ENCODE assay signal across 8 cellular contexts in the genomic region with DNA sequence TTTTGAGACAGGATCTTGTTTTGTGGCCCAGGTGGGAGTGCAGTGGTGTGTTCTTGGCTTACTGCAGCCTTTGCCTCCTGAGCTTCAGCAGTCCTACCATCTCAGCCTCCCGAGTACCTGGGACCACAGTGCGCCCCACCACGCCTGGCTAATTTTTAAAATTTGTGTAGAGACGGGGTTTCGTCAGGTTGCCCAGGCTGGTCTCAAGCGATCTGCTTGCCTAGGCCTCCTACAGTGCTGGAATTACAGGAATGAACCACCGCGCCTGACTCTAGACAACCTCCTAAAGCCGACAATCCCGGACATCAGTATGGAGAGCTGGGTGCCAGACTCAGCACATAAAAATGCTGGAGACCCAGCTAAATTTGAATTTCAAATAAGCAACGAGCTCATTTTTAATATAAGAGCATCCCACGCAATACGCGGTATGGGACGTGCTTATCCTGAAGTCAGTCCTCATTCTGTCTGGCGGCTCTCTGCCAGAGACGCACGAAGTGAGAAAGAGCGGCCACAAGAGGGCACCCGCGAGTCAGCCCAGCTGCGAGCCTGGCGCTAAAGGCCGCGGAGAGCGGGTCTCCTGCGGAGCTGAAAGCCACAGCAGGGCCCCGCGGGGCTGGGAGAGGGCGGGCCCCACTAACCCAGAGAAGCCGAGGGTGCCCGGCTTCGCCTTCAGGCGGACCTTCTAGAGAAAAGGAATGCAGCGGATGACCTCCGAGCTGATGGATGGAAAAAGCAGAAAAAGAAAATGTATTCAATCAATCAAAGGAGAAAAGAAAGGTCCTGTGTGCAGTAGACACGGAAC. TPM values are rescaled to one million over a fixed set of nuclear protein-coding genes. Genes with fewer than 3 reads are reported as not detected.
DNase-seq lines count a peak whose midpoint lies in the region; ATAC-seq lines count a peak whose summit lies in the region.

No MANE protein-coding gene starts in this region.

- ATAC-seq in GM19025 (IDR thresholded peaks at IDR 0.05; ENCODE audit: low read depth, unreplicated experiment) (peak; percentile 70), HG03354 (IDR thresholded peaks at IDR 0.05; ENCODE audit: poor library complexity, severe bottlenecking, unreplicated experiment) (peak; percentile 85)

- H3K4me2 ChIP-seq in BLaER1, result peak overlapping the region; percentile 83

- no peaks in the 10 kb centered on the region for H3K36me3 ChIP-seq in BLaER1

- H3K27ac ChIP-seq in BLaER1, result no peak overlapping the region

- no peak overlapping the region for H3K9ac ChIP-seq in BLaER1

- peaks cover 27% of the 10 kb centered on the region for H3K4me1 ChIP-seq in BLaER1

- DNase-seq in NCI-H526 treated with DMSO at 0.1 percent for 48 hours (lab: John Stamatoyannopoulos, UW), result peak; percentile 82
- peak; percentile 85 to 89 for DNase-seq in activated CD4-positive, alpha-beta T cell treated with anti-CD3 and anti-CD28 coated beads, Interleukin-2, amount 50 U/mL, for 4 hours
- DNase-seq in dermis microvascular lymphatic vessel endothelial cell (ENCODE audit: low read depth in 2 of 2), result peak; percentile 56 to 79
- DNase-seq in medulla oblongata (ENCODE audit: extremely low spot score), result peak; percentile 90
- DNase-seq in stimulated activated CD8-positive, alpha-beta memory T cell treated with anti-CD3 and anti-CD28 coated beads, Interleukin-12 subunit alpha, Interleukin-12 subunit beta, amount 100 ng/mL, for 4 hours (ENCODE audit: low read depth), result peak; percentile 70

- peaks cover 78% of the 10 kb centered on the region for H3K27me3 ChIP-seq in BLaER1

- H4K20me1 ChIP-seq in BLaER1, result peaks cover 37% of the 10 kb centered on the region; the same call in 1 of the 2 replicates

- H3K9me3 ChIP-seq in BLaER1, result peaks cover 3% of the 10 kb centered on the region

- no peak overlapping the region for H3K4me3 ChIP-seq in BLaER1

RNA-seq across cellular contexts. Expression of gene CALY, which starts 7.1 kb away (rescaled TPM):
- not detected in 2 replicates for total RNA-seq in dermis microvascular lymphatic vessel endothelial cell

RNA-seq across cellular contexts. Expression of gene PRAP1, which starts 17.6 kb away (rescaled TPM):
- not detected in 2 replicates for total RNA-seq in dermis microvascular lymphatic vessel endothelial cell

RNA-seq across cellular contexts. Expression of gene ZNF511, which starts 20.9 kb away (rescaled TPM):
- total RNA-seq in dermis microvascular lymphatic vessel endothelial cell, result 21.5 and 23.7 TPM in 2 replicates

RNA-seq across cellular contexts. Expression of gene TUBGCP2, which starts 20.9 kb away (rescaled TPM):
- 29.5 and 44.8 TPM in 2 replicates for total RNA-seq in dermis microvascular lymphatic vessel endothelial cell

RNA-seq across cellular contexts. Expression of gene FUOM, which starts 28.2 kb away (rescaled TPM):
- 23.4 and 24.0 TPM in 2 replicates for total RNA-seq in dermis microvascular lymphatic vessel endothelial cell
